ENCODE assay signal across 8 cellular contexts in the genomic region with DNA sequence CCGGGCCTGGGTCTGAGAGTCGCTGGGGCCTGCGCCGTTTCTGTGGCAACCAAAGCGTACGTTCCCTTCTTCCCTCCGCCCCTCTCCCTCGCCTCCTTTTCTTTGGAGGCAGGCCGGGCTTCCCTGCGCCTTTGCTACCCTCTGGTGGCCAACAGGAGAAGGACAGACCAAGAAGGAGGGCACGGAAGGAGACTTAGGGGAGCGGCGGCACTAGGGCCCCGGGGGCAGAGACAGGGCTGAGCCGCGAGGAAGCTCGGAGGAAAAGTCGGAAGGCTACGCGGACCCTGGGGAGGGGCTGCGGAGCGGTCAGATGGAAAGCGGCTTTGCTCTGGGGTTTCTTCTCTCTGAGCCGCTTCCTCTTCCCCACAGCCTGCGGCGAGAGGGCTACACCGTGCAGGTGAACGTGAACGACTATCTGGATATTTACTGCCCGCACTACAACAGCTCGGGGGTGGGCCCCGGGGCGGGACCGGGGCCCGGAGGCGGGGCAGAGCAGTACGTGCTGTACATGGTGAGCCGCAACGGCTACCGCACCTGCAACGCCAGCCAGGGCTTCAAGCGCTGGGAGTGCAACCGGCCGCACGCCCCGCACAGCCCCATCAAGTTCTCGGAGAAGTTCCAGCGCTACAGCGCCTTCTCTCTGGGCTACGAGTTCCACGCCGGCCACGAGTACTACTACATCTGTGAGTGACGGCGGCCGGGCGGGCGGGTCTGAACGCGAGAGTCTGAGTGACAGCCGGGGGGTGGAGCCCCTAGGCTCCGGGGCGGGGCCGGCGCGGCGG. TPM values are rescaled to one million over a fixed set of nuclear protein-coding genes. Genes with fewer than 3 reads are reported as not detected.
DNase-seq lines count a peak whose midpoint lies in the region; ATAC-seq and TF ChIP-seq lines count a peak whose summit lies in the region.

No MANE protein-coding gene starts in this region.

- H3K27me3 ChIP-seq in suprapubic skin: peaks cover 45% of the 10 kb centered on the region

- H3K4me1 Mint-ChIP-seq in activated naive CD4-positive, alpha-beta T cell treated with anti-CD3 and anti-CD28 coated beads, Interleukin-2, amount 10 ng/mL, durations not matched to agents 7 days and 5 days: peaks cover 45% of the 10 kb centered on the region

- H3K4me1 ChIP-seq in suprapubic skin: peaks cover 63% of the 10 kb centered on the region

- TF ChIP-seq EP300 in suprapubic skin (IDR thresholded peaks at IDR 0.05): no peak

- WGBS in suprapubic skin: under 1% methylated on average over 35 of the region's 67 CpGs

- no peaks in the 10 kb centered on the region for H3K9me3 Mint-ChIP-seq in activated naive CD4-positive, alpha-beta T cell treated with anti-CD3 and anti-CD28 coated beads, Interleukin-2, amount 10 ng/mL, durations not matched to agents 7 days and 5 days

- CTCF ChIA-PET in activated naive CD4-positive, alpha-beta T cell treated with anti-CD3 and anti-CD28 coated beads, Interleukin-2, amount 10 ng/mL, durations not matched to agents 7 days and 5 days (lab: Charles Lee): interaction anchor here (0.6 to 4.0 kb wide), 36 partner anchors 10 to 605 kb away, joined by 3 to 140 read pairs (median 5); a partner anchor contains a TSS

- no peaks in the 10 kb centered on the region for H3K36me3 ChIP-seq in suprapubic skin

- ATAC-seq in HG02571 (IDR thresholded peaks at IDR 0.05; ENCODE audit: unreplicated experiment): peak; percentile 76

- no peak for TF ChIP-seq POLR2A in suprapubic skin (IDR thresholded peaks at IDR 0.05)

- peaks cover 60% of the 10 kb centered on the region for H3K27me3 Mint-ChIP-seq in activated naive CD4-positive, alpha-beta T cell treated with anti-CD3 and anti-CD28 coated beads, Interleukin-2, amount 10 ng/mL, durations not matched to agents 7 days and 5 days

- H3K36me3 Mint-ChIP-seq in activated naive CD4-positive, alpha-beta T cell treated with anti-CD3 and anti-CD28 coated beads, Interleukin-2, amount 10 ng/mL, durations not matched to agents 7 days and 5 days: peaks cover 9% of the 10 kb centered on the region

- DNase-seq in NAMALWA (ENCODE audit: low spot score): peak; percentile 98
- DNase-seq in SK-MEL-5 (ENCODE audit: low read depth, low spot score): peak; percentile 99
- peak; percentile 94 for DNase-seq in activated naive CD4-positive, alpha-beta T cell treated with anti-CD3 and anti-CD28 coated beads, Interleukin-2, amount 10 ng/mL, durations not matched to agents 7 days and 5 days
- DNase-seq in globus pallidus (ENCODE audit: low spot score): peak; percentile 95
- peak in 55 of 56 donors; percentile 66 to 97 (median 91) for DNase-seq in nucleus accumbens (lab: John Stamatoyannopoulos, UW)
- peak; percentile 97 to 98 for DNase-seq in suprapubic skin (ENCODE audit: low spot score in 2 of 2)

- in situ Hi-C loops in SK-MEL-5 (cut with HindIII; ENCODE audit: low pct_unique_long_range_greater_than_20kb, low sequenced_read_pairs): no loop called here

- H3K4me3 ChIP-seq in GM08714 (ENCODE audit: low read length) (peak overlapping the region; percentile 66; the same call in 1 of the 2 replicates), suprapubic skin (peak overlapping the region; percentile 61)

- H3K27ac ChIP-seq in suprapubic skin: peak overlapping the region; percentile 86

- H3K27ac Mint-ChIP-seq in activated naive CD4-positive, alpha-beta T cell treated with anti-CD3 and anti-CD28 coated beads, Interleukin-2, amount 10 ng/mL, durations not matched to agents 7 days and 5 days: peak overlapping the region; percentile 92

- peak; percentile 94 to 98 for TF ChIP-seq CTCF in suprapubic skin (IDR thresholded peaks at IDR 0.05)

- H3K4me3 Mint-ChIP-seq in activated naive CD4-positive, alpha-beta T cell treated with anti-CD3 and anti-CD28 coated beads, Interleukin-2, amount 10 ng/mL, durations not matched to agents 7 days and 5 days: peak overlapping the region; percentile 82

- no peaks in the 10 kb centered on the region for H3K9me3 ChIP-seq in suprapubic skin

RNA-seq across cellular contexts. Expression of a gene that starts 6.3 kb away (rescaled TPM):
- 6.6 and 8.2 TPM in 2 replicates for total RNA-seq in SK-MEL-5 (2014; rRNA removed; shearing (Covaris generic))
- polyA plus RNA-seq in SK-MEL-5 (2015; cell fraction: cytosol; rRNA removed): 6.1 and 10.2 TPM in 2 replicates
- 9.8 and 17.4 TPM in 2 replicates for polyA plus RNA-seq in SK-MEL-5 (2015; cell fraction: nucleus; rRNA removed)
- 100 to 1,000 TPM in 1 of 4 donors, 10 to 100 TPM in 3; 28.8 to 104 (median 77.6) TPM for total RNA-seq in suprapubic skin

RNA-seq across cellular contexts. Expression of a gene that starts 21.4 kb away (rescaled TPM):
- 12.7 and 13.9 TPM in 2 replicates for total RNA-seq in SK-MEL-5 (2014; rRNA removed; shearing (Covaris generic))
- polyA plus RNA-seq in SK-MEL-5 (2015; cell fraction: cytosol; rRNA removed): 9.2 and 9.3 TPM in 2 replicates
- 5.1 and 12.7 TPM in 2 replicates for polyA plus RNA-seq in SK-MEL-5 (2015; cell fraction: nucleus; rRNA removed)
- total RNA-seq in suprapubic skin: 10 to 100 TPM; 22.4 to 44.2 (median 28.7) TPM

RNA-seq across cellular contexts. Expression of a gene that starts 33.8 kb away (rescaled TPM):
- total RNA-seq in SK-MEL-5 (2014; rRNA removed; shearing (Covaris generic)): 62.0 and 67.1 TPM in 2 replicates
- polyA plus RNA-seq in SK-MEL-5 (2015; cell fraction: cytosol; rRNA removed): 190 and 220 TPM in 2 replicates
- polyA plus RNA-seq in SK-MEL-5 (2015; cell fraction: nucleus; rRNA removed): 156 and 168 TPM in 2 replicates
- 100 to 1,000 TPM; 304 to 327 (median 321) TPM for total RNA-seq in suprapubic skin

RNA-seq across cellular contexts. Expression of a gene that starts 42.8 kb away (rescaled TPM):
- 25.3 and 25.7 TPM in 2 replicates for total RNA-seq in SK-MEL-5 (2014; rRNA removed; shearing (Covaris generic))
- polyA plus RNA-seq in SK-MEL-5 (2015; cell fraction: cytosol; rRNA removed): 61.8 and 65.8 TPM in 2 replicates
- polyA plus RNA-seq in SK-MEL-5 (2015; cell fraction: nucleus; rRNA removed): 63.8 and 73.2 TPM in 2 replicates
- total RNA-seq in suprapubic skin: 100 to 1,000 TPM in 3 of 4 donors, 10 to 100 TPM in 1; 88.9 to 198 (median 120) TPM

RNA-seq across cellular contexts. Expression of a gene that starts 50.7 kb away (rescaled TPM):
- total RNA-seq in SK-MEL-5 (2014; rRNA removed; shearing (Covaris generic)): 57.4 and 61.6 TPM in 2 replicates
- polyA plus RNA-seq in SK-MEL-5 (2015; cell fraction: cytosol; rRNA removed): 53.0 and 66.4 TPM in 2 replicates
- polyA plus RNA-seq in SK-MEL-5 (2015; cell fraction: nucleus; rRNA removed): 47.5 and 70.9 TPM in 2 replicates
- 10 to 100 TPM; 27.9 to 56.1 (median 32.6) TPM for total RNA-seq in suprapubic skin

Comparison
In these comparisons a context has a peak if more than half of its experiments do, and no peak if none do; other contexts are left out.
1. Peak in every context shown above with its lines: DNase-seq, ATAC-seq, H3K4me3 ChIP-seq and H3K27ac ChIP-seq.